Comparison of ENCODE assay signal across 14 cellular contexts in the genomic region with DNA sequence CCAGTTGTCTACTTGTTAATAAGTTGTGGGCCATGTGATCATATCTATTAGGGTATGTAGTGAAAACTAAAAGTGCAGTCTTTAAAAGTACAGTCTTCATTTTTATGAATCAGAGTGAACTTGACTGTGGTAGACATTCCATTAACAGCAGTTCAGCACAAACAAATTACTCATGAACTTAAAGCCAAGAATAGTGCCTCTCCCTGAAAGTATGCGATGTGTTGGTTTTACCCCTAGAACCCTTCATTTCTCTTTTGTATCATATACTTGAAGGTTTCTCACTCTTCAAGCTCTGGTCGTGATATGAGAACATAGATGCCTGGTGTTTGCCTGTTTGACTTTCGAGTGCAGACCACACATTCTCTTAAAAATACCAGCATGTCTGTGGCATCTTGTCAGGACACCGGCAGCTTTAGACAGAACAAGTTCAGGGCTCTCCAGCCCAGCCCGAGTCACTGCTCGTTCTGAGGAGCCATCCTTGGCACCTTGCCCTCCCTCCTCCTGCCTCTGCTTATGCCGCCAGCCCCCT.
A peak's percentile ranks its signal among the peaks of the same experiment; 100 is the strongest.
DNase-seq lines count a peak whose midpoint lies in the region; ATAC-seq, FAIRE-seq and TF ChIP-seq lines count a peak whose summit lies in the region.
"Had no signal": no experiment of that assay in that cellular context is flagged by ENCODE, and none has a peak within 500 bp of the region (broad histone marks: within the 10 kb centered on the region; RNA-seq: fewer than 3 reads in every experiment).

No MANE protein-coding gene starts in this region.

- H3K4me3 ChIP-seq in HepG2 (replicated peaks in 1 of 3; ENCODE audit: insufficient read depth in 1 of 3, low read depth in 2 of 3, low read length in 3 of 3) (no peak overlapping the region), right lobe of liver (no peak overlapping the region), esophagus muscularis mucosa (no peak overlapping the region), thoracic aorta (peak overlapping the region; percentile 31)
- no peak overlapping the region for H3K4me3 ChIP-seq in CD8-positive, alpha-beta T cell (ENCODE audit: low read depth, low read length)

- TF ChIP-seq POLR2A in HepG2 (IDR thresholded peaks at IDR 0.05; ENCODE audit: insufficient read depth in 1 of 2, low read depth in 2 of 2, low read length in 2 of 2) = no peak
- TF ChIP-seq POLR2A in right lobe of liver (IDR thresholded peaks at IDR 0.05) = no peak
- no peak for TF ChIP-seq POLR2A in esophagus muscularis mucosa (IDR thresholded peaks at IDR 0.05; ENCODE audit: low read depth)

- H3K4me1 ChIP-seq in HepG2 (ENCODE audit: insufficient read depth, low read length) = no peaks in the 10 kb centered on the region
- no peaks in the 10 kb centered on the region for H3K4me1 ChIP-seq in right lobe of liver
- peaks cover 3 to 41% (median 40%) of the 10 kb centered on the region in 4 donors for H3K4me1 ChIP-seq in esophagus muscularis mucosa
- peaks cover 17 to 53% of the 10 kb centered on the region in 2 donors for H3K4me1 ChIP-seq in thoracic aorta (ENCODE audit: control insufficient read depth in 1 of 2, low read depth in 2 of 2)
- H3K4me1 ChIP-seq in CD8-positive, alpha-beta T cell (ENCODE audit: insufficient read depth, low read length) = no peaks in the 10 kb centered on the region
- H3K4me1 ChIP-seq: parathyroid adenoma had no signal

- H3K36me3 ChIP-seq in HepG2 (replicated peaks in 1 of 2; ENCODE audit: control insufficient read depth in 1 of 2, insufficient read depth in 2 of 2, low read length in 2 of 2) = no peaks in the 10 kb centered on the region
- no peaks in the 10 kb centered on the region for H3K36me3 ChIP-seq in right lobe of liver
- H3K36me3 ChIP-seq in esophagus muscularis mucosa = no peaks in the 10 kb centered on the region
- no peaks in the 10 kb centered on the region for H3K36me3 ChIP-seq in thoracic aorta
- no peaks in the 10 kb centered on the region for H3K36me3 ChIP-seq in CD8-positive, alpha-beta T cell (ENCODE audit: insufficient read depth, low read length)

- H3K36me3 Mint-ChIP-seq in CD8-positive, alpha-beta T cell = no peaks in the 10 kb centered on the region

- H3K9ac ChIP-seq in HepG2 (ENCODE audit: insufficient read depth, low read depth, low read length) = no peak overlapping the region
- H3K9ac ChIP-seq: parathyroid adenoma had no signal

- no peak overlapping the region for H3K4me2 ChIP-seq in HepG2 (ENCODE audit: low read depth, low read length)

- H2AFZ ChIP-seq in HepG2 (ENCODE audit: low read length) = no peak overlapping the region
- H2AFZ ChIP-seq: parathyroid adenoma had no signal

- WGBS in HepG2 (ENCODE audit: low lambda C conversion rate) = 91% methylated on average over 7 of the region's 7 CpGs
- WGBS in right lobe of liver (ENCODE audit: insufficient coverage, low coverage, low lambda C conversion rate, missing lambda C conversion rate) = 68% methylated on average over 6 of the region's 7 CpGs
- 31% methylated on average over 7 of the region's 7 CpGs for WGBS in esophagus muscularis mucosa

- H3K79me2 ChIP-seq in HepG2 (ENCODE audit: insufficient read depth, low read length) = no peaks in the 10 kb centered on the region
- H3K79me2 ChIP-seq: parathyroid adenoma had no signal

- ATAC-seq in HepG2 (no peak), right lobe of liver (no peak), HG03342 (IDR thresholded peaks at IDR 0.05; ENCODE audit: unreplicated experiment) (peak; percentile 38), thoracic aorta (ENCODE audit: insufficient number of reproducible peaks, low FRiP score, low read depth) (peak; percentile 59)
- ATAC-seq in CD8-positive, alpha-beta T cell = no peak

- H3K4me3 Mint-ChIP-seq in CD8-positive, alpha-beta T cell = no peak overlapping the region
- H3K4me3 Mint-ChIP-seq: CD4-positive, CD25-positive, alpha-beta regulatory T cell; T-helper 1 cell treated with Interleukin-12 subunit alpha and Interleukin-12 subunit beta and Interleukin-4 antibody, amounts not matched to agents 30 μg/mL and 1 μg/mL, for 36 hours had no signal

- TF ChIP-seq RAD21 in HepG2 (CRISPR knock-in tag; IDR thresholded peaks at IDR 0.05) = no peak

- POLR2A ChIA-PET in HepG2 (lab: Yijun Ruan, JAX) = no interaction called here
- POLR2A ChIA-PET in CD8-positive, alpha-beta T cell (lab: Charles Lee) = interaction anchor here (0.7 kb wide), 1 partner anchor 597 kb away, joined by 3 read pairs; no protein-coding TSS in a partner anchor

- no peak for DNase-seq in HepG2 (ENCODE audit: low spot score)
- no peak for DNase-seq in right lobe of liver
- DNase-seq in esophagus muscularis mucosa (ENCODE audit: extremely low spot score) = no peak
- no peak for DNase-seq in thoracic aorta (ENCODE audit: low spot score)
- DNase-seq in DMS53 (lab: John Stamatoyannopoulos, UW) = no peak
- DNase-seq in GM19240 (ENCODE audit: insufficient read length, low spot score) = no peak
- no peak for DNase-seq in CD8-positive, alpha-beta T cell
- DNase-seq: CD4-positive, CD25-positive, alpha-beta regulatory T cell; hippocampal formation; NCI-H2171 treated with DMSO at 0.1 percent for 48 hours had no signal

- TF ChIP-seq CTCF in HepG2 (CRISPR knock-in tag; IDR thresholded peaks at IDR 0.05) (no peak), right lobe of liver (IDR thresholded peaks at IDR 0.05) (no peak), esophagus muscularis mucosa (IDR thresholded peaks at IDR 0.05) (no peak), thoracic aorta (IDR thresholded peaks at IDR 0.05) (no peak)
- no peak for TF ChIP-seq CTCF in CD8-positive, alpha-beta T cell (IDR thresholded peaks at IDR 0.05)

- TF ChIP-seq EP300 in HepG2 (IDR thresholded peaks at IDR 0.05; ENCODE audit: low read depth in 2 of 2, low read length in 2 of 2) (no peak), HepG2 (CRISPR knock-in tag; IDR thresholded peaks at IDR 0.05; ENCODE audit: borderline replicate concordance) (no peak), esophagus muscularis mucosa (IDR thresholded peaks at IDR 0.05) (no peak)

- H3K27ac ChIP-seq in HepG2 (ENCODE audit: extremely low read length, insufficient read depth, low read length) (no peak overlapping the region), right lobe of liver (no peak overlapping the region), esophagus muscularis mucosa (replicated peaks in 1 of 4) (peak overlapping the region; percentile 19 to 62 (median 49)), thoracic aorta (peak overlapping the region; percentile 52 to 55)
- H3K27ac ChIP-seq in CD8-positive, alpha-beta T cell (ENCODE audit: low read depth, low read length) = no peak overlapping the region
- H3K27ac ChIP-seq: HL-60, parathyroid adenoma had no signal

- in situ Hi-C loops in HepG2 (cut with HindIII; ENCODE audit: extremely low pct_ligation_motif_present, low pct_unique_long_range_greater_than_20kb) = no loop called here

- no peaks in the 10 kb centered on the region for H3K4me1 Mint-ChIP-seq in CD8-positive, alpha-beta T cell (ENCODE audit: low read depth)
- H3K4me1 Mint-ChIP-seq: CD4-positive, CD25-positive, alpha-beta regulatory T cell had no signal

- H3K9me3 Mint-ChIP-seq in CD8-positive, alpha-beta T cell = no peaks in the 10 kb centered on the region
- H3K9me3 Mint-ChIP-seq: CD4-positive, CD25-positive, alpha-beta regulatory T cell; T-helper 1 cell treated with Interleukin-12 subunit alpha and Interleukin-12 subunit beta and Interleukin-4 antibody, amounts not matched to agents 30 μg/mL and 1 μg/mL, for 36 hours had no signal

- no peaks in the 10 kb centered on the region for H3K9me3 ChIP-seq in HepG2 (ENCODE audit: low read length)
- H3K9me3 ChIP-seq in right lobe of liver = no peaks in the 10 kb centered on the region
- H3K9me3 ChIP-seq in esophagus muscularis mucosa = no peaks in the 10 kb centered on the region
- no peaks in the 10 kb centered on the region for H3K9me3 ChIP-seq in thoracic aorta
- no peaks in the 10 kb centered on the region for H3K9me3 ChIP-seq in CD8-positive, alpha-beta T cell (ENCODE audit: low read length)

- BruUV-seq in HepG2 (replicated peaks; lab: Mats Ljungman, UMichigan) = no TSS peak

- no peak overlapping the region for H3K27ac Mint-ChIP-seq in CD8-positive, alpha-beta T cell
- H3K27ac Mint-ChIP-seq: T-helper 1 cell treated with Interleukin-12 subunit alpha and Interleukin-12 subunit beta and Interleukin-4 antibody, amounts not matched to agents 30 μg/mL and 1 μg/mL, for 36 hours had no signal

- H3K27me3 ChIP-seq in HepG2 (ENCODE audit: control insufficient read depth in 1 of 2, insufficient read depth in 2 of 2, low read length in 2 of 2) (no peaks in the 10 kb centered on the region), right lobe of liver (no peaks in the 10 kb centered on the region), esophagus muscularis mucosa (no peaks in the 10 kb centered on the region), thoracic aorta (replicated peaks; ENCODE audit: insufficient read depth) (no peaks in the 10 kb centered on the region)
- no peaks in the 10 kb centered on the region for H3K27me3 ChIP-seq in CD8-positive, alpha-beta T cell (ENCODE audit: insufficient read depth, low read length)

- H4K20me1 ChIP-seq in HepG2 (ENCODE audit: insufficient read depth, low read length) = no peaks in the 10 kb centered on the region

- no peaks in the 10 kb centered on the region for H3K27me3 Mint-ChIP-seq in CD8-positive, alpha-beta T cell (ENCODE audit: low read depth)
- H3K27me3 Mint-ChIP-seq: CD4-positive, CD25-positive, alpha-beta regulatory T cell had no signal

- intact Hi-C loops in HepG2 (cut with micrococcal nuclease; ENCODE audit: unreplicated experiment) (no loop called here), right lobe of liver (cut with DNase I) (no loop called here), esophagus muscularis mucosa (cut with DNase I) (no loop called here)
- intact Hi-C loops in CD8-positive, alpha-beta T cell (cut with DNase I, micrococcal nuclease) = no loop called here

- no peak for FAIRE-seq in HepG2 (lab: Jason Lieb, UNC)

- CTCF ChIA-PET in HepG2 (lab: Yijun Ruan, JAX; ENCODE audit: low intra/inter-chr PET ratio, low total read pairs) = no interaction called here
- CTCF ChIA-PET in CD8-positive, alpha-beta T cell (lab: Charles Lee) = interaction anchor here (1.6 kb wide), 1 partner anchor 46 kb away, joined by 3 read pairs; no protein-coding TSS in a partner anchor

TF ChIP-seq in HepG2, 621 proteins besides CTCF, POLR2A, EP300 and RAD21 (continues in another document):
- TF ChIP-seq RBM22 (optimal IDR thresholded peaks at IDR 0.05; ENCODE audit: low read length) = peak; percentile 15
- TF ChIP-seq, protein P1, sequence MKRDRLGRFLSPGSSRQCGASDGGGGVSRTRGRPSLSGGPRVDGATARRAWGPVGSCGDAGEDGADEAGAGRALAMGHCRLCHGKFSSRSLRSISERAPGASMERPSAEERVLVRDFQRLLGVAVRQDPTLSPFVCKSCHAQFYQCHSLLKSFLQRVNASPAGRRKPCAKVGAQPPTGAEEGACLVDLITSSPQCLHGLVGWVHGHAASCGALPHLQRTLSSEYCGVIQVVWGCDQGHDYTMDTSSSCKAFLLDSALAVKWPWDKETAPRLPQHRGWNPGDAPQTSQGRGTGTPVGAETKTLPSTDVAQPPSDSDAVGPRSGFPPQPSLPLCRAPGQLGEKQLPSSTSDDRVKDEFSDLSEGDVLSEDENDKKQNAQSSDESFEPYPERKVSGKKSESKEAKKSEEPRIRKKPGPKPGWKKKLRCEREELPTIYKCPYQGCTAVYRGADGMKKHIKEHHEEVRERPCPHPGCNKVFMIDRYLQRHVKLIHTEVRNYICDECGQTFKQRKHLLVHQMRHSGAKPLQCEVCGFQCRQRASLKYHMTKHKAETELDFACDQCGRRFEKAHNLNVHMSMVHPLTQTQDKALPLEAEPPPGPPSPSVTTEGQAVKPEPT (CRISPR knock-in tag; IDR thresholded peaks at IDR 0.05; ENCODE audit: low read depth) = no peak

Comparison
In these comparisons a context has a peak if more than half of its experiments do, and no peak if none do; other contexts are left out.
1. ATAC-seq: peak in HG03342 (single experiment) and thoracic aorta (single experiment); none in HepG2 (single experiment), right lobe of liver (0 of 4) and CD8-positive, alpha-beta T cell (single experiment).
2. H3K27ac ChIP-seq: peak in esophagus muscularis mucosa (4 of 4) and thoracic aorta (2 of 2); none in HepG2 (single experiment), right lobe of liver (0 of 3) and CD8-positive, alpha-beta T cell (single experiment).